In genomic region chr7:23597064-23597907, GRCh38 we compare ENCODE assay signal across 8 cellular contexts. TPM values are rescaled to one million over a fixed set of nuclear protein-coding genes. Genes with fewer than 3 reads are reported as not detected.
DNase-seq lines count a peak whose midpoint lies in the region; ATAC-seq and TF ChIP-seq lines count a peak whose summit lies in the region.

TSS of gene CCDC126 (plus strand) at chr7:23597382. CDS start at chr7:23611316, 13,934 bp downstream.

- peak within 1 kb of the TSS; percentile 97 for H2AFZ ChIP-seq in Loucy (ENCODE audit: low read length)

- WGBS in gastroesophageal sphincter (ENCODE audit: low coverage in 1 of 2), 2 donors, result 6 to 22% methylated on average over 6 to 9 of the region's 94 CpGs

- no peaks in the 10 kb centered on the region for H4K20me1 ChIP-seq in Loucy (ENCODE audit: insufficient read depth, low read length, poor library complexity, severe bottlenecking)

- H3K4me3 ChIP-seq in H7 (ENCODE audit: insufficient read depth, low read depth, low read length) (peak within 1 kb of the TSS; percentile 67), Loucy (ENCODE audit: low read length, poor library complexity, severe bottlenecking) (peak within 1 kb of the TSS; percentile 85), gastroesophageal sphincter (peak within 1 kb of the TSS; percentile 45 to 84), neutrophil (ENCODE audit: low read depth in 1 of 2, low read length in 1 of 2) (peak within 1 kb of the TSS; percentile 85 to 86)

- ATAC-seq in gastroesophageal sphincter, result peak; percentile 98

- H3K4me1 ChIP-seq in ES-I3 (ENCODE audit: insufficient read depth, low read length) (peaks cover 16% of the 10 kb centered on the region), Loucy (ENCODE audit: insufficient read depth, low read length, poor library complexity, severe bottlenecking) (peaks cover 39% of the 10 kb centered on the region), gastroesophageal sphincter (peaks cover 0 to 48% (median 3%) of the 10 kb centered on the region in 3 donors), neutrophil (ENCODE audit: control insufficient read depth in 1 of 2, insufficient read depth in 1 of 2, low read depth in 1 of 2, low read length in 1 of 2) (peaks cover 73 to 74% of the 10 kb centered on the region in 2 experiments)

- DNase-seq in H7 (peak; percentile 95), SHP77 (lab: John Stamatoyannopoulos, UW) (peak; percentile 95 to 97)
- peak; percentile 84 for DNase-seq in activated naive CD4-positive, alpha-beta T cell treated with Interleukin-2 at 50 U/mL for 16 hours

- H3K36me3 ChIP-seq in ES-I3 (ENCODE audit: insufficient read depth, low read length) (no peaks in the 10 kb centered on the region), H7 (replicated peaks; ENCODE audit: control insufficient read depth, insufficient read depth, low read length) (no peaks in the 10 kb centered on the region), Loucy (ENCODE audit: insufficient read depth, low read length) (no peaks in the 10 kb centered on the region), gastroesophageal sphincter (no peaks in the 10 kb centered on the region), neutrophil (no peaks in the 10 kb centered on the region)

- H3K4me2 ChIP-seq in Loucy (ENCODE audit: low read depth, low read length, poor library complexity, severe bottlenecking), result peak within 1 kb of the TSS; percentile 86

- no peaks in the 10 kb centered on the region for H3K9me2 ChIP-seq in Loucy (replicated peaks; ENCODE audit: low read depth, low read length)

- H3K79me2 ChIP-seq in Loucy (ENCODE audit: insufficient read depth, low read length), result peaks cover 22% of the 10 kb centered on the region; the same call in 1 of the 2 replicates

- no peaks in the 10 kb centered on the region for H3F3A ChIP-seq in Loucy (ENCODE audit: low read depth)

- no peak for TF ChIP-seq CTCF in Loucy (conservative IDR thresholded peaks at IDR 0.05; ENCODE audit: low read length)
- TF ChIP-seq CTCF in gastroesophageal sphincter (IDR thresholded peaks at IDR 0.05), result no peak
- no peak for TF ChIP-seq CTCF in neutrophil (IDR thresholded peaks at IDR 0.05)
- no peak for TF ChIP-seq CTCF in subcutaneous adipose tissue (IDR thresholded peaks at IDR 0.05; ENCODE audit: low read depth)

- no peaks in the 10 kb centered on the region for H3K9me3 ChIP-seq in ES-I3 (ENCODE audit: control insufficient read depth, insufficient read depth, low read length)
- no peaks in the 10 kb centered on the region for H3K9me3 ChIP-seq in Loucy (ENCODE audit: insufficient read depth, low read depth, low read length)
- H3K9me3 ChIP-seq in gastroesophageal sphincter, result no peaks in the 10 kb centered on the region
- H3K9me3 ChIP-seq in neutrophil, result no peaks in the 10 kb centered on the region

- H3K27me3 ChIP-seq in H7 (ENCODE audit: control insufficient read depth, insufficient read depth, low read length), result peaks cover 6% of the 10 kb centered on the region
- H3K27me3 ChIP-seq in Loucy (ENCODE audit: insufficient read depth, low read length, poor library complexity, severe bottlenecking), result no peaks in the 10 kb centered on the region
- H3K27me3 ChIP-seq in gastroesophageal sphincter, result no peaks in the 10 kb centered on the region
- no peaks in the 10 kb centered on the region for H3K27me3 ChIP-seq in neutrophil

- peak within 1 kb of the TSS; percentile 86 to 100 (median 96) for H3K27ac ChIP-seq in gastroesophageal sphincter
- peak within 1 kb of the TSS; percentile 93 for H3K27ac ChIP-seq in neutrophil

- no peak for TF ChIP-seq EP300 in gastroesophageal sphincter (IDR thresholded peaks at IDR 0.05)

- TF ChIP-seq POLR2A in gastroesophageal sphincter (IDR thresholded peaks at IDR 0.05), result peak; percentile 28 to 29

- peak within 1 kb of the TSS; percentile 76 for H3K9ac ChIP-seq in ES-I3 (ENCODE audit: low read depth, low read length)
- H3K9ac ChIP-seq in Loucy (ENCODE audit: low read depth, low read length, poor library complexity, severe bottlenecking), result peak within 1 kb of the TSS; percentile 72

RNA-seq across cellular contexts. Expression of gene CCDC126, which starts in this region (rescaled TPM):
- total RNA-seq in H7 (2014; rRNA removed; shearing (Covaris generic)), result 3.9 and 4.3 TPM in 2 replicates
- total RNA-seq in gastroesophageal sphincter (10 to 100 TPM; 14.3 to 25.8 (median 19.8) TPM), subcutaneous adipose tissue (10 to 100 TPM; 14.3 to 22.2 (median 19.3) TPM)

Comparison
In these comparisons a context has a peak if more than half of its experiments do, and no peak if none do; other contexts are left out.
1. Peak in every context shown above with its lines: DNase-seq, ATAC-seq, H3K4me3 ChIP-seq and H3K27ac ChIP-seq.